Comparison of ENCODE assay signal across 2 cellular contexts in genomic region chr22:35379146-35379993, GRCh38.
A peak's percentile ranks its signal among the peaks of the same experiment; 100 is the strongest.
TF ChIP-seq lines count a peak whose summit lies in the region.

No MANE protein-coding gene starts in this region.

TF ChIP-seq in WTC11, 78 proteins besides CTCF, POLR2A, EP300 and RAD21:
- no peak for TF ChIP-seq NR2C2 (CRISPR knock-in tag; IDR thresholded peaks at IDR 0.05)
- no peak for TF ChIP-seq ETV6 (CRISPR knock-in tag; IDR thresholded peaks at IDR 0.05)
- no peak for TF ChIP-seq JAZF1 (CRISPR knock-in tag; IDR thresholded peaks at IDR 0.05)
- TF ChIP-seq FOXP4 (CRISPR knock-in tag; IDR thresholded peaks at IDR 0.05) = no peak
- no peak for TF ChIP-seq CBFB (CRISPR knock-in tag; IDR thresholded peaks at IDR 0.05; ENCODE audit: low read depth)
- TF ChIP-seq EMX1 (CRISPR knock-in tag; IDR thresholded peaks at IDR 0.05) = no peak
- no peak for TF ChIP-seq ZNF532 (CRISPR knock-in tag; IDR thresholded peaks at IDR 0.05; ENCODE audit: borderline replicate concordance)
- no peak for TF ChIP-seq ESRRA (CRISPR knock-in tag; IDR thresholded peaks at IDR 0.05; ENCODE audit: borderline replicate concordance)
- TF ChIP-seq ZNF512 (CRISPR knock-in tag; IDR thresholded peaks at IDR 0.05; ENCODE audit: borderline replicate concordance) = no peak
- no peak for TF ChIP-seq TCF7 (CRISPR knock-in tag; IDR thresholded peaks at IDR 0.05; ENCODE audit: low read depth)
- no peak for TF ChIP-seq ZNF425 (CRISPR knock-in tag; conservative IDR thresholded peaks at IDR 0.05)
- no peak for TF ChIP-seq NR3C1 (CRISPR knock-in tag; conservative IDR thresholded peaks at IDR 0.05; ENCODE audit: low read depth)
- no peak for TF ChIP-seq USF2 (CRISPR knock-in tag; IDR thresholded peaks at IDR 0.05)
- no peak for TF ChIP-seq PRRX2 (CRISPR knock-in tag; IDR thresholded peaks at IDR 0.05)
- TF ChIP-seq RORB (CRISPR knock-in tag; IDR thresholded peaks at IDR 0.05) = no peak
TF ChIP-seq in WTC11: peak in this region for 0.

TF ChIP-seq in HepG2, 621 proteins besides CTCF, POLR2A, EP300 and RAD21 (continues in another document):
- TF ChIP-seq PRDM15 (CRISPR knock-in tag; IDR thresholded peaks at IDR 0.05) (no peak), ESRRA (CRISPR knock-in tag; IDR thresholded peaks at IDR 0.05; ENCODE audit: low read depth) (no peak), SNAPC4 (CRISPR knock-in tag; IDR thresholded peaks at IDR 0.05) (no peak), KDM4B (CRISPR knock-in tag; IDR thresholded peaks at IDR 0.05) (no peak), ATF2 (CRISPR knock-in tag; IDR thresholded peaks at IDR 0.05) (no peak), GATAD2A (CRISPR knock-in tag; IDR thresholded peaks at IDR 0.05) (peak; percentile 69), SPEN (CRISPR knock-in tag; IDR thresholded peaks at IDR 0.05; ENCODE audit: low read depth) (no peak), SKIL (CRISPR knock-in tag; IDR thresholded peaks at IDR 0.05; ENCODE audit: borderline replicate concordance) (no peak; the same call in 1 of the 2 replicates), ZC3H13 (CRISPR knock-in tag; IDR thresholded peaks at IDR 0.05) (no peak), ZNF710 (CRISPR knock-in tag; IDR thresholded peaks at IDR 0.05; ENCODE audit: borderline replicate concordance) (peak; percentile 62; the same call in 1 of the 2 replicates), XBP1 (CRISPR knock-in tag; IDR thresholded peaks at IDR 0.05) (no peak), AFF4 (CRISPR knock-in tag; IDR thresholded peaks at IDR 0.05) (no peak), RBM39 (IDR thresholded peaks at IDR 0.05; ENCODE audit: low read depth, low read length, poor library complexity, severe bottlenecking) (no peak), ZFX (CRISPR knock-in tag; IDR thresholded peaks at IDR 0.05; ENCODE audit: low read depth) (no peak), HNF4A (CRISPR knock-in tag; IDR thresholded peaks at IDR 0.05) (peak; percentile 79), HOXD1 (CRISPR knock-in tag; IDR thresholded peaks at IDR 0.05) (no peak), PCBP1 (IDR thresholded peaks at IDR 0.05; ENCODE audit: borderline replicate concordance, low read depth, low read length) (no peak), SOX5 (CRISPR knock-in tag; IDR thresholded peaks at IDR 0.05; ENCODE audit: borderline replicate concordance) (peak; percentile 24; the same call in 1 of the 2 replicates), GATAD1 (CRISPR knock-in tag; IDR thresholded peaks at IDR 0.05) (no peak), SAP130 (CRISPR knock-in tag; IDR thresholded peaks at IDR 0.05; ENCODE audit: low read depth) (peak; percentile 32; the same call in 1 of the 2 replicates), CSRNP2 (CRISPR knock-in tag; conservative IDR thresholded peaks at IDR 0.05; ENCODE audit: low read depth) (no peak), TARDBP (CRISPR knock-in tag; IDR thresholded peaks at IDR 0.05) (no peak), ZNF10 (CRISPR knock-in tag; IDR thresholded peaks at IDR 0.05; ENCODE audit: borderline replicate concordance, low read depth) (no peak), ZNF788 (CRISPR knock-in tag; IDR thresholded peaks at IDR 0.05; ENCODE audit: borderline replicate concordance) (no peak), ISL2 (CRISPR knock-in tag; IDR thresholded peaks at IDR 0.05) (0 out of 2 replicates have a peak, but pooled peaks have one; percentile 5), ETV5 (CRISPR knock-in tag; IDR thresholded peaks at IDR 0.05; ENCODE audit: borderline replicate concordance) (0 out of 2 replicates have a peak, but pooled peaks have one; percentile 2), SUZ12 (IDR thresholded peaks at IDR 0.05; ENCODE audit: low read depth, low read length) (no peak), MZF1 (CRISPR knock-in tag; IDR thresholded peaks at IDR 0.05; ENCODE audit: borderline replicate concordance) (no peak), ZSCAN20 (CRISPR knock-in tag; IDR thresholded peaks at IDR 0.05; ENCODE audit: borderline replicate concordance) (no peak), MTERF4 (CRISPR knock-in tag; IDR thresholded peaks at IDR 0.05) (no peak), RARA (CRISPR knock-in tag; IDR thresholded peaks at IDR 0.05) (peak; percentile 80), RFXAP (CRISPR knock-in tag; IDR thresholded peaks at IDR 0.05; ENCODE audit: borderline replicate concordance) (no peak)
